Comparison of ENCODE assay signal across 1 cellular context in the genomic region with DNA sequence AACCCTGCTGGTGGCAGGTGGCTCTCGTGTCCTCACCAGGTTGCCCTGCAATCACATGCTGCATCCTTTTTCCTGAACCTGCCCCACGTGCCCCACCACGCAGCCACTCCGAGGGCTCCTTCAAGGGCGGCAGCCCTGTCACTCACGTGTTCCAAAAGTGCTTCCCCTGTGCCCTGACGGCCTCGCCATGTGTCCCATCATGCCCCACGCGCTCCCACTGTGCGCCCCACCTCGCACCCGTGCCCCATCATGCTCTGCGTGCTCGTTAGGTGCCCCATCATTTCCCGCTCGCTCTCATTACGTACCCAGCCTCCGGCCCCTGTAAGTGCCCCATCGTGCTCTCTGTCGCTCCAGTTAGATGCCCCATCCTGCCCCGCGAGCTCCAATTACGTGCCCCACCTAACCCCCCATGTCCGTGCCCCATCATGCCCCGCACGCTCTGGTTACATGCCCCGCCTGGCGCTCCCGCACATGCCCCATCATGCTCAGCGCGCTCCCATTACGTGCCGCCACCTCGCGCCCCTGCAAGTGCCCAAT. TPM values are rescaled to one million over a fixed set of nuclear protein-coding genes. Genes with fewer than 3 reads are reported as not detected.
"Had no signal": no experiment of that assay in that cellular context is flagged by ENCODE, and none has a peak within 500 bp of the region (broad histone marks: within the 10 kb centered on the region; RNA-seq: fewer than 3 reads in every experiment).

A gene (minus strand): TSS at position 487 of the 537 bp plus-strand sequence. CDS start 3,309 bp downstream, outside the sequence.

RNA-seq across cellular contexts. Expression of the gene that starts here (rescaled TPM):
- total RNA-seq: SJSA1 had no signal
